In genomic region chr22:17095538-17095937, GRCh38 we compare ENCODE assay signal across 12 cellular contexts. TPM values are rescaled to one million over a fixed set of nuclear protein-coding genes. Genes with fewer than 3 reads are reported as not detected.
A peak's percentile ranks its signal among the peaks of the same experiment; 100 is the strongest.
DNase-seq lines count a peak whose midpoint lies in the region; ATAC-seq and TF ChIP-seq lines count a peak whose summit lies in the region.
"Had no signal": no experiment of that assay in that cellular context is flagged by ENCODE, and none has a peak within 500 bp of the region (broad histone marks: within the 10 kb centered on the region; RNA-seq: fewer than 3 reads in every experiment).

No MANE protein-coding gene starts in this region.

- H3K4me2 ChIP-seq in smooth muscle cell, result no peak overlapping the region

- no peak overlapping the region for H2AFZ ChIP-seq in smooth muscle cell (ENCODE audit: low read depth)

- no peaks in the 10 kb centered on the region for H3K36me3 ChIP-seq in smooth muscle cell (ENCODE audit: low read depth)

- no peaks in the 10 kb centered on the region for H3K27me3 Mint-ChIP-seq in activated naive CD4-positive, alpha-beta T cell treated with anti-CD3 and anti-CD28 coated beads for 36 hours (ENCODE audit: low read depth)
- H3K27me3 Mint-ChIP-seq in dendritic cell treated with granulocyte-macrophage colony-stimulating factor and Interleukin-4, amounts not matched to agents 40 ng/mL and 50 ng/mL, for 4 days, result no peaks in the 10 kb centered on the region
- H3K27me3 Mint-ChIP-seq: stimulated activated memory B cell treated with anti-CD40 and anti-IgM and Interleukin-4, amounts not matched to agents 10 μg/mL and 1 μg/mL and 100 μg/mL, for 72 hours had no signal

- peak; percentile 15; the same call in 1 of the 2 replicates for TF ChIP-seq CTCF in LNCaP clone FGC (IDR thresholded peaks at IDR 0.05; ENCODE audit: control insufficient read depth, extremely low read depth, insufficient read depth)
- TF ChIP-seq CTCF in smooth muscle cell (IDR thresholded peaks at IDR 0.05; ENCODE audit: borderline replicate concordance, insufficient read depth, poor library complexity, severe bottlenecking), result peak; percentile 15

- H3K27ac Mint-ChIP-seq in activated naive CD4-positive, alpha-beta T cell treated with anti-CD3 and anti-CD28 coated beads for 36 hours, result no peak overlapping the region
- peak overlapping the region; percentile 79 for H3K27ac Mint-ChIP-seq in dendritic cell treated with granulocyte-macrophage colony-stimulating factor and Interleukin-4, amounts not matched to agents 40 ng/mL and 50 ng/mL, for 4 days
- H3K27ac Mint-ChIP-seq: stimulated activated memory B cell treated with anti-CD40 and anti-IgM and Interleukin-4, amounts not matched to agents 10 μg/mL and 1 μg/mL and 100 μg/mL, for 72 hours had no signal

- H3K27ac ChIP-seq in smooth muscle cell (ENCODE audit: low read depth), result no peak overlapping the region
- H3K27ac ChIP-seq: lower lobe of right lung had no signal

- peak; percentile 3 for DNase-seq in activated naive CD4-positive, alpha-beta T cell treated with anti-CD3 and anti-CD28 coated beads for 36 hours
- DNase-seq in activated naive CD4-positive, alpha-beta T cell (lab: John Stamatoyannopoulos, UW), result no peak
- DNase-seq in LNCaP clone FGC (ENCODE audit: low read depth) (no peak), smooth muscle cell (lab: John Stamatoyannopoulos, UW; ENCODE audit: unreplicated experiment) (no peak), EL (no peak), hepatic stellate cell (ENCODE audit: low spot score) (no peak)
- DNase-seq: CD8-positive, alpha-beta memory T cell; lower lobe of right lung; NCI-H446 had no signal

- no peaks in the 10 kb centered on the region for H3K9me3 ChIP-seq in smooth muscle cell (replicated peaks; ENCODE audit: low read depth)
- H3K9me3 ChIP-seq: lower lobe of right lung had no signal

- no peaks in the 10 kb centered on the region for H3K4me1 ChIP-seq in smooth muscle cell (ENCODE audit: low read depth)

- H3F3A ChIP-seq in smooth muscle cell (ENCODE audit: low read depth), result no peaks in the 10 kb centered on the region

- H3K9me3 Mint-ChIP-seq in activated naive CD4-positive, alpha-beta T cell treated with anti-CD3 and anti-CD28 coated beads for 36 hours, result no peaks in the 10 kb centered on the region
- H3K9me3 Mint-ChIP-seq in dendritic cell treated with granulocyte-macrophage colony-stimulating factor and Interleukin-4, amounts not matched to agents 40 ng/mL and 50 ng/mL, for 4 days, result no peaks in the 10 kb centered on the region
- H3K9me3 Mint-ChIP-seq: CD8-positive, alpha-beta memory T cell; stimulated activated memory B cell treated with anti-CD40 and anti-IgM and Interleukin-4, amounts not matched to agents 10 μg/mL and 1 μg/mL and 100 μg/mL, for 72 hours had no signal

- H3K36me3 Mint-ChIP-seq in activated naive CD4-positive, alpha-beta T cell treated with anti-CD3 and anti-CD28 coated beads for 36 hours (ENCODE audit: low read depth), result peaks cover 18% of the 10 kb centered on the region
- H3K36me3 Mint-ChIP-seq in dendritic cell treated with granulocyte-macrophage colony-stimulating factor and Interleukin-4, amounts not matched to agents 40 ng/mL and 50 ng/mL, for 4 days (ENCODE audit: low read depth), result peaks cover 48% of the 10 kb centered on the region

- H3K27me3 ChIP-seq in smooth muscle cell (ENCODE audit: low read depth), result no peaks in the 10 kb centered on the region

- H3K4me1 Mint-ChIP-seq in activated naive CD4-positive, alpha-beta T cell treated with anti-CD3 and anti-CD28 coated beads for 36 hours (ENCODE audit: low read depth), result peaks cover 91% of the 10 kb centered on the region
- H3K4me1 Mint-ChIP-seq in dendritic cell treated with granulocyte-macrophage colony-stimulating factor and Interleukin-4, amounts not matched to agents 40 ng/mL and 50 ng/mL, for 4 days (ENCODE audit: low read depth), result peaks cover 99% of the 10 kb centered on the region

- H3K4me3 ChIP-seq in LNCaP clone FGC (ENCODE audit: low read depth, low read length) (no peak overlapping the region), smooth muscle cell (no peak overlapping the region)
- H3K4me3 ChIP-seq: lower lobe of right lung had no signal

- peaks cover 4% of the 10 kb centered on the region for H3K79me2 ChIP-seq in smooth muscle cell (ENCODE audit: low read depth)

- no peak overlapping the region for H3K9ac ChIP-seq in smooth muscle cell (ENCODE audit: low read depth)

- intact Hi-C loops in activated naive CD4-positive, alpha-beta T cell treated with anti-CD3 and anti-CD28 coated beads for 36 hours (cut with micrococcal nuclease), result no loop called here
- intact Hi-C loops in dendritic cell treated with granulocyte-macrophage colony-stimulating factor and Interleukin-4, amounts not matched to agents 40 ng/mL and 50 ng/mL, for 4 days (cut with micrococcal nuclease), result no loop called here

- ATAC-seq in HG03460 (IDR thresholded peaks at IDR 0.05; ENCODE audit: unreplicated experiment), result no peak
- ATAC-seq: lower lobe of right lung; stimulated activated memory B cell treated with anti-CD40 and anti-IgM and Interleukin-4, amounts not matched to agents 10 μg/mL and 1 μg/mL and 100 μg/mL, for 72 hours had no signal

- H4K20me1 ChIP-seq in smooth muscle cell (ENCODE audit: low read depth), result peaks cover 62% of the 10 kb centered on the region

- no peak overlapping the region for H3K4me3 Mint-ChIP-seq in activated naive CD4-positive, alpha-beta T cell treated with anti-CD3 and anti-CD28 coated beads for 36 hours
- no peak overlapping the region for H3K4me3 Mint-ChIP-seq in dendritic cell treated with granulocyte-macrophage colony-stimulating factor and Interleukin-4, amounts not matched to agents 40 ng/mL and 50 ng/mL, for 4 days
- H3K4me3 Mint-ChIP-seq: CD8-positive, alpha-beta memory T cell; stimulated activated memory B cell treated with anti-CD40 and anti-IgM and Interleukin-4, amounts not matched to agents 10 μg/mL and 1 μg/mL and 100 μg/mL, for 72 hours had no signal

- CTCF ChIA-PET in activated naive CD4-positive, alpha-beta T cell treated with anti-CD3 and anti-CD28 coated beads for 36 hours (lab: Charles Lee), result interaction anchor here (0.7 to 2.3 kb wide), 8 partner anchors 8 to 90 kb away, joined by 3 to 9 read pairs (median 3); no protein-coding TSS in a partner anchor

- 69% methylated on average over 6 of the region's 6 CpGs for WGBS in smooth muscle cell (ENCODE audit: low lambda C conversion rate)

RNA-seq across cellular contexts. Expression of gene IL17RA, which starts 10.7 kb away (rescaled TPM):
- total RNA-seq in activated naive CD4-positive, alpha-beta T cell treated with anti-CD3 and anti-CD28 coated beads for 36 hours, result 10 to 100 TPM; 10.2 to 10.7 TPM
- 3.4 and 6.4 TPM in 2 replicates for total RNA-seq in smooth muscle cell
- 7.5 and 8.5 TPM in 2 replicates for polyA plus RNA-seq in smooth muscle cell

RNA-seq across cellular contexts. Expression of gene TMEM121B, which starts 25.6 kb away (rescaled TPM):
- total RNA-seq in activated naive CD4-positive, alpha-beta T cell treated with anti-CD3 and anti-CD28 coated beads for 36 hours, result under 1 TPM; 0.19 to 0.22 TPM
- 0.09 TPM in 1 of 2 replicates, not detected in the other for total RNA-seq in smooth muscle cell
- 0.15 and 0.54 TPM in 2 replicates for polyA plus RNA-seq in smooth muscle cell
- polyA plus RNA-seq: CD8-positive, alpha-beta memory T cell had no signal
